ENCODE assay signal across 8 cellular contexts in genomic region chr1:235954306-235955283, GRCh38.
DNase-seq lines count a peak whose midpoint lies in the region; ATAC-seq and TF ChIP-seq lines count a peak whose summit lies in the region.

No MANE protein-coding gene starts in this region.

- H3K27me3 ChIP-seq in lower lobe of right lung (ENCODE audit: low read depth): no peaks in the 10 kb centered on the region

- H3K4me1 ChIP-seq in lower lobe of right lung: peaks cover 24% of the 10 kb centered on the region

- peak; percentile 97 for ATAC-seq in GM18517 (IDR thresholded peaks at IDR 0.05; ENCODE audit: unreplicated experiment)
- peak; percentile 96 for ATAC-seq in HG02759 (IDR thresholded peaks at IDR 0.05; ENCODE audit: unreplicated experiment)
- peak; percentile 82 to 91 for ATAC-seq in lower lobe of right lung

- H3K27ac ChIP-seq in lower lobe of right lung: no peak overlapping the region

- TF ChIP-seq CTCF in lower lobe of right lung (IDR thresholded peaks at IDR 0.05): no peak

- H3K36me3 ChIP-seq in lower lobe of right lung: no peaks in the 10 kb centered on the region

- DNase-seq in NCI-H510A treated with DMSO at 0.1 percent for 48 hours (lab: John Stamatoyannopoulos, UW) (peak; percentile 41), activated T-helper 1 cell treated with Interleukin-2 at 50 U/mL for 16 hours (ENCODE audit: low read depth) (peak; percentile 9), lower lobe of right lung (peak; percentile 78), AG08396 (ENCODE audit: low spot score) (no peak), cortex of kidney (lab: John Stamatoyannopoulos, UW) (no peak), NCI-H1105 (lab: John Stamatoyannopoulos, UW) (no peak)

- intact Hi-C loops in lower lobe of right lung (cut with DNase I): no loop called here

- H3K9me3 ChIP-seq in lower lobe of right lung: no peaks in the 10 kb centered on the region

- H3K4me3 ChIP-seq in lower lobe of right lung: no peak overlapping the region

Comparison
In these comparisons a context has a peak if more than half of its experiments do, and no peak if none do; other contexts are left out.
1. DNase-seq: peak in NCI-H510A treated with DMSO at 0.1 percent for 48 hours (single experiment), activated T-helper 1 cell treated with Interleukin-2 at 50 U/mL for 16 hours (single experiment) and lower lobe of right lung (single experiment); none in AG08396 (single experiment), cortex of kidney (single experiment) and NCI-H1105 (single experiment).
2. Peak in every context shown above with its lines, with median percentiles within 50 percentile points of each other: ATAC-seq.